Comparison of ENCODE assay signal across 2 cellular contexts in genomic region chr1:116131866-116132605, GRCh38.
TF ChIP-seq lines count a peak whose summit lies in the region.

No MANE protein-coding gene starts in this region.

TF ChIP-seq in IMR-90, 13 proteins besides CTCF, POLR2A, EP300 and RAD21:
- TF ChIP-seq NFE2L2 (IDR thresholded peaks at IDR 0.05; ENCODE audit: low read depth, low read length) (0 out of 2 replicates have a peak, but pooled peaks have one; percentile 27), RCOR1 (IDR thresholded peaks at IDR 0.05; ENCODE audit: insufficient replicate concordance, low read length) (no peak)
TF ChIP-seq in IMR-90: peak in this region for 1.

TF ChIP-seq in WTC11, 78 proteins besides CTCF, POLR2A, EP300 and RAD21:
- no peak for TF ChIP-seq ZNF232 (CRISPR knock-in tag; IDR thresholded peaks at IDR 0.05)
- TF ChIP-seq, protein P1, sequence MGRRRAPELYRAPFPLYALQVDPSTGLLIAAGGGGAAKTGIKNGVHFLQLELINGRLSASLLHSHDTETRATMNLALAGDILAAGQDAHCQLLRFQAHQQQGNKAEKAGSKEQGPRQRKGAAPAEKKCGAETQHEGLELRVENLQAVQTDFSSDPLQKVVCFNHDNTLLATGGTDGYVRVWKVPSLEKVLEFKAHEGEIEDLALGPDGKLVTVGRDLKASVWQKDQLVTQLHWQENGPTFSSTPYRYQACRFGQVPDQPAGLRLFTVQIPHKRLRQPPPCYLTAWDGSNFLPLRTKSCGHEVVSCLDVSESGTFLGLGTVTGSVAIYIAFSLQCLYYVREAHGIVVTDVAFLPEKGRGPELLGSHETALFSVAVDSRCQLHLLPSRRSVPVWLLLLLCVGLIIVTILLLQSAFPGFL (CRISPR knock-in tag; IDR thresholded peaks at IDR 0.05; ENCODE audit: borderline replicate concordance) = no peak
- no peak for TF ChIP-seq NR2C2 (CRISPR knock-in tag; IDR thresholded peaks at IDR 0.05)
- no peak for TF ChIP-seq NR3C1 (CRISPR knock-in tag; conservative IDR thresholded peaks at IDR 0.05; ENCODE audit: low read depth)
- TF ChIP-seq TP53 (CRISPR knock-in tag; IDR thresholded peaks at IDR 0.05) = no peak
- TF ChIP-seq FOXJ3 (CRISPR knock-in tag; IDR thresholded peaks at IDR 0.05; ENCODE audit: borderline replicate concordance) = no peak
- TF ChIP-seq HMGA2 (CRISPR knock-in tag; IDR thresholded peaks at IDR 0.05) = no peak
- TF ChIP-seq, protein P2, sequence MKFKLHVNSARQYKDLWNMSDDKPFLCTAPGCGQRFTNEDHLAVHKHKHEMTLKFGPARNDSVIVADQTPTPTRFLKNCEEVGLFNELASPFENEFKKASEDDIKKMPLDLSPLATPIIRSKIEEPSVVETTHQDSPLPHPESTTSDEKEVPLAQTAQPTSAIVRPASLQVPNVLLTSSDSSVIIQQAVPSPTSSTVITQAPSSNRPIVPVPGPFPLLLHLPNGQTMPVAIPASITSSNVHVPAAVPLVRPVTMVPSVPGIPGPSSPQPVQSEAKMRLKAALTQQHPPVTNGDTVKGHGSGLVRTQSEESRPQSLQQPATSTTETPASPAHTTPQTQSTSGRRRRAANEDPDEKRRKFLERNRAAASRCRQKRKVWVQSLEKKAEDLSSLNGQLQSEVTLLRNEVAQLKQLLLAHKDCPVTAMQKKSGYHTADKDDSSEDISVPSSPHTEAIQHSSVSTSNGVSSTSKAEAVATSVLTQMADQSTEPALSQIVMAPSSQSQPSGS (CRISPR knock-in tag; IDR thresholded peaks at IDR 0.05; ENCODE audit: borderline replicate concordance, low read depth) = no peak
- no peak for TF ChIP-seq ZNF281 (CRISPR knock-in tag; IDR thresholded peaks at IDR 0.05)
- TF ChIP-seq RORB (CRISPR knock-in tag; IDR thresholded peaks at IDR 0.05) = no peak
- TF ChIP-seq GTF2I (CRISPR knock-in tag; conservative IDR thresholded peaks at IDR 0.05) = no peak
- TF ChIP-seq, protein P3, sequence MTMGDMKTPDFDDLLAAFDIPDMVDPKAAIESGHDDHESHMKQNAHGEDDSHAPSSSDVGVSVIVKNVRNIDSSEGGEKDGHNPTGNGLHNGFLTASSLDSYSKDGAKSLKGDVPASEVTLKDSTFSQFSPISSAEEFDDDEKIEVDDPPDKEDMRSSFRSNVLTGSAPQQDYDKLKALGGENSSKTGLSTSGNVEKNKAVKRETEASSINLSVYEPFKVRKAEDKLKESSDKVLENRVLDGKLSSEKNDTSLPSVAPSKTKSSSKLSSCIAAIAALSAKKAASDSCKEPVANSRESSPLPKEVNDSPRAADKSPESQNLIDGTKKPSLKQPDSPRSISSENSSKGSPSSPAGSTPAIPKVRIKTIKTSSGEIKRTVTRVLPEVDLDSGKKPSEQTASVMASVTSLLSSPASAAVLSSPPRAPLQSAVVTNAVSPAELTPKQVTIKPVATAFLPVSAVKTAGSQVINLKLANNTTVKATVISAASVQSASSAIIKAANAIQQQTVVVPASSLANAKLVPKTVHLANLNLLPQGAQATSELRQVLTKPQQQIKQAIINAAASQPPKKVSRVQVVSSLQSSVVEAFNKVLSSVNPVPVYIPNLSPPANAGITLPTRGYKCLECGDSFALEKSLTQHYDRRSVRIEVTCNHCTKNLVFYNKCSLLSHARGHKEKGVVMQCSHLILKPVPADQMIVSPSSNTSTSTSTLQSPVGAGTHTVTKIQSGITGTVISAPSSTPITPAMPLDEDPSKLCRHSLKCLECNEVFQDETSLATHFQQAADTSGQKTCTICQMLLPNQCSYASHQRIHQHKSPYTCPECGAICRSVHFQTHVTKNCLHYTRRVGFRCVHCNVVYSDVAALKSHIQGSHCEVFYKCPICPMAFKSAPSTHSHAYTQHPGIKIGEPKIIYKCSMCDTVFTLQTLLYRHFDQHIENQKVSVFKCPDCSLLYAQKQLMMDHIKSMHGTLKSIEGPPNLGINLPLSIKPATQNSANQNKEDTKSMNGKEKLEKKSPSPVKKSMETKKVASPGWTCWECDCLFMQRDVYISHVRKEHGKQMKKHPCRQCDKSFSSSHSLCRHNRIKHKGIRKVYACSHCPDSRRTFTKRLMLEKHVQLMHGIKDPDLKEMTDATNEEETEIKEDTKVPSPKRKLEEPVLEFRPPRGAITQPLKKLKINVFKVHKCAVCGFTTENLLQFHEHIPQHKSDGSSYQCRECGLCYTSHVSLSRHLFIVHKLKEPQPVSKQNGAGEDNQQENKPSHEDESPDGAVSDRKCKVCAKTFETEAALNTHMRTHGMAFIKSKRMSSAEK (CRISPR knock-in tag; IDR thresholded peaks at IDR 0.05; ENCODE audit: borderline replicate concordance) = no peak
- TF ChIP-seq, protein P4, sequence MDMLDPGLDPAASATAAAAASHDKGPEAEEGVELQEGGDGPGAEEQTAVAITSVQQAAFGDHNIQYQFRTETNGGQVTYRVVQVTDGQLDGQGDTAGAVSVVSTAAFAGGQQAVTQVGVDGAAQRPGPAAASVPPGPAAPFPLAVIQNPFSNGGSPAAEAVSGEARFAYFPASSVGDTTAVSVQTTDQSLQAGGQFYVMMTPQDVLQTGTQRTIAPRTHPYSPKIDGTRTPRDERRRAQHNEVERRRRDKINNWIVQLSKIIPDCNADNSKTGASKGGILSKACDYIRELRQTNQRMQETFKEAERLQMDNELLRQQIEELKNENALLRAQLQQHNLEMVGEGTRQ (CRISPR knock-in tag; IDR thresholded peaks at IDR 0.05) = no peak
- TF ChIP-seq, protein P5, sequence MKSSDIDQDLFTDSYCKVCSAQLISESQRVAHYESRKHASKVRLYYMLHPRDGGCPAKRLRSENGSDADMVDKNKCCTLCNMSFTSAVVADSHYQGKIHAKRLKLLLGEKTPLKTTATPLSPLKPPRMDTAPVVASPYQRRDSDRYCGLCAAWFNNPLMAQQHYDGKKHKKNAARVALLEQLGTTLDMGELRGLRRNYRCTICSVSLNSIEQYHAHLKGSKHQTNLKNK (CRISPR knock-in tag; IDR thresholded peaks at IDR 0.05) = no peak
- TF ChIP-seq CBFB (CRISPR knock-in tag; IDR thresholded peaks at IDR 0.05; ENCODE audit: low read depth) = no peak
- TF ChIP-seq E2F4 (CRISPR knock-in tag; IDR thresholded peaks at IDR 0.05; ENCODE audit: borderline replicate concordance, low read depth) = no peak
- no peak for TF ChIP-seq SMAD4 (CRISPR knock-in tag; IDR thresholded peaks at IDR 0.05)
- no peak for TF ChIP-seq ZNF263 (CRISPR knock-in tag; IDR thresholded peaks at IDR 0.05; ENCODE audit: low read depth)
- TF ChIP-seq ETV6 (CRISPR knock-in tag; IDR thresholded peaks at IDR 0.05) = no peak
- no peak for TF ChIP-seq ZNF671 (CRISPR knock-in tag; IDR thresholded peaks at IDR 0.05)
